In genomic region chr17:47946929-47947397, GRCh38 we compare ENCODE assay signal across 10 cellular contexts. TPM values are rescaled to one million over a fixed set of nuclear protein-coding genes. Genes with fewer than 3 reads are reported as not detected.
A peak's percentile ranks its signal among the peaks of the same experiment; 100 is the strongest.
DNase-seq lines count a peak whose midpoint lies in the region; TF ChIP-seq lines count a peak whose summit lies in the region.
"Had no signal": no experiment of that assay in that cellular context is flagged by ENCODE, and none has a peak within 500 bp of the region (broad histone marks: within the 10 kb centered on the region; RNA-seq: fewer than 3 reads in every experiment).

No MANE protein-coding gene starts in this region.

- H4K20me1 ChIP-seq in OCI-LY1 (ENCODE audit: insufficient read depth, low read length), result no peaks in the 10 kb centered on the region
- H4K20me1 ChIP-seq: BLaER1 had no signal

- H3K9me2 ChIP-seq in OCI-LY1 (ENCODE audit: low read depth, low read length), result no peaks in the 10 kb centered on the region

- no peaks in the 10 kb centered on the region for H3K9me3 ChIP-seq in OCI-LY1 (ENCODE audit: low read length)
- H3K9me3 ChIP-seq: BLaER1 had no signal

- H3K27me3 ChIP-seq in OCI-LY1 (ENCODE audit: insufficient read depth, low read length), result no peaks in the 10 kb centered on the region
- H3K27me3 ChIP-seq: BLaER1 had no signal

- peaks cover 58% of the 10 kb centered on the region for H3K36me3 ChIP-seq in OCI-LY1 (ENCODE audit: insufficient read depth, low read length)

- no peak overlapping the region for H3K4me3 ChIP-seq in OCI-LY1 (ENCODE audit: low read depth, low read length, poor library complexity, severe bottlenecking)
- H3K4me3 ChIP-seq: BLaER1 had no signal

- no peak overlapping the region for H3K27ac ChIP-seq in OCI-LY1 (ENCODE audit: low read depth, low read length, poor library complexity, severe bottlenecking)

- peak; percentile 90 for DNase-seq in SIG-M5 treated with dmso at 0.1 percent for 504 hours (lab: John Stamatoyannopoulos, UW; ENCODE audit: unreplicated experiment)
- no peak for DNase-seq in SIG-M5 (lab: John Stamatoyannopoulos, UW)
- DNase-seq in HuH-7 (ENCODE audit: low spot score), result peak; percentile 89
- DNase-seq in activated CD8-positive, alpha-beta memory T cell treated with anti-CD3 and anti-CD28 coated beads, Interleukin-2, amount 50 U/mL, for 4 hours, result peak; percentile 75
- peak; percentile 70 for DNase-seq in endothelial cell (ENCODE audit: low spot score)
- DNase-seq in myocyte (ENCODE audit: low read depth), result peak; percentile 84
- peak; percentile 54 for DNase-seq in stimulated activated CD8-positive, alpha-beta memory T cell treated with anti-CD3 and anti-CD28 coated beads, Interleukin-7, amount 100 ng/mL, for 24 hours (ENCODE audit: low read depth)

- H3K4me2 ChIP-seq in OCI-LY1 (ENCODE audit: low read length), result no peak overlapping the region

- no peaks in the 10 kb centered on the region for H3K79me2 ChIP-seq in OCI-LY1 (ENCODE audit: insufficient read depth, low read length)

- peaks cover 7% of the 10 kb centered on the region for H3K27me3 Mint-ChIP-seq in endothelial cell (ENCODE audit: unreplicated experiment)

- no peak overlapping the region for H3K4me3 Mint-ChIP-seq in endothelial cell (ENCODE audit: unreplicated experiment)

- TF ChIP-seq CTCF in OCI-LY1 (IDR thresholded peaks at IDR 0.05; ENCODE audit: low read length) (peak; percentile 89), endothelial cell (IDR thresholded peaks at IDR 0.05; ENCODE audit: unreplicated experiment) (peak; percentile 88)

- H3K9me3 Mint-ChIP-seq in endothelial cell (ENCODE audit: unreplicated experiment), result no peaks in the 10 kb centered on the region

- H2AFZ ChIP-seq in OCI-LY1 (ENCODE audit: low read length), result no peak overlapping the region

- H3F3A ChIP-seq in OCI-LY1 (ENCODE audit: insufficient read depth, low read length), result no peaks in the 10 kb centered on the region

- H3K36me3 Mint-ChIP-seq in endothelial cell (ENCODE audit: low read depth, unreplicated experiment), result peaks cover 4% of the 10 kb centered on the region

- H3K9ac ChIP-seq in OCI-LY1 (ENCODE audit: low read length), result no peak overlapping the region
- H3K9ac ChIP-seq: BLaER1 had no signal

- H3K4me1 ChIP-seq in OCI-LY1 (ENCODE audit: insufficient read depth, low read length, severe bottlenecking), result peaks cover 33% of the 10 kb centered on the region

- no peak overlapping the region for H3K27ac Mint-ChIP-seq in endothelial cell (ENCODE audit: unreplicated experiment)

- H3K4me1 Mint-ChIP-seq in endothelial cell (ENCODE audit: unreplicated experiment), result peaks cover 16% of the 10 kb centered on the region

RNA-seq across cellular contexts. Expression of gene PNPO, which starts 5.6 kb away (rescaled TPM):
- total RNA-seq in endothelial cell (ENCODE audit: unreplicated experiment) (16.4 TPM), myocyte (29.3 and 43.5 TPM in 2 replicates)
- 12.8 TPM for polyA plus RNA-seq in myocyte (2012)

RNA-seq across cellular contexts. Expression of gene PRR15L, which starts 10.7 kb away (rescaled TPM):
- total RNA-seq in endothelial cell (ENCODE audit: unreplicated experiment) (not detected), myocyte (not detected in 2 replicates)
- 0.05 TPM for polyA plus RNA-seq in myocyte (2012)
- total RNA-seq: temporal lobe had no signal

RNA-seq across cellular contexts. Expression of gene CDK5RAP3, which starts 23.9 kb away (rescaled TPM):
- total RNA-seq in endothelial cell (ENCODE audit: unreplicated experiment), result 156 TPM
- total RNA-seq in myocyte, result 105 and 148 TPM in 2 replicates
- 112 TPM for polyA plus RNA-seq in myocyte (2012)

RNA-seq across cellular contexts. Expression of gene SP2, which starts 50.9 kb away (rescaled TPM):
- total RNA-seq in endothelial cell (ENCODE audit: unreplicated experiment) (12.4 TPM), myocyte (1.8 and 3.1 TPM in 2 replicates)
- polyA plus RNA-seq in myocyte (2012), result 15.8 TPM
